ENCODE assay signal across 15 cellular contexts in genomic region chr10:55449981-55450380, GRCh38.
DNase-seq lines count a peak whose midpoint lies in the region; TF ChIP-seq lines count a peak whose summit lies in the region.
"Had no signal": no experiment of that assay in that cellular context is flagged by ENCODE, and none has a peak within 500 bp of the region (broad histone marks: within the 10 kb centered on the region; RNA-seq: fewer than 3 reads in every experiment).

No MANE protein-coding gene starts in this region.

- no peaks in the 10 kb centered on the region for H3K4me1 ChIP-seq in smooth muscle cell (ENCODE audit: low read depth)
- H3K4me1 ChIP-seq in effector memory CD4-positive, alpha-beta T cell (ENCODE audit: control insufficient read depth, insufficient read depth, low read length, poor library complexity, severe bottlenecking), result no peaks in the 10 kb centered on the region
- H3K4me1 ChIP-seq: A549 had no signal

- no peak overlapping the region for H2AFZ ChIP-seq in smooth muscle cell (ENCODE audit: low read depth)

- no peaks in the 10 kb centered on the region for H3F3A ChIP-seq in smooth muscle cell (ENCODE audit: low read depth)

- no peak overlapping the region for H3K9ac ChIP-seq in smooth muscle cell (ENCODE audit: low read depth)

- H3K27me3 ChIP-seq in smooth muscle cell (ENCODE audit: low read depth), result no peaks in the 10 kb centered on the region
- H3K27me3 ChIP-seq in effector memory CD4-positive, alpha-beta T cell (replicated peaks; ENCODE audit: control insufficient read depth, insufficient read depth, low read length, poor library complexity, severe bottlenecking), result no peaks in the 10 kb centered on the region

- H3K27ac ChIP-seq in smooth muscle cell (ENCODE audit: low read depth), result peak overlapping the region; percentile 36
- H3K27ac ChIP-seq in effector memory CD4-positive, alpha-beta T cell (ENCODE audit: insufficient read depth, low read length, poor library complexity, severe bottlenecking), result no peak overlapping the region
- H3K27ac ChIP-seq: A549, SK-N-MC had no signal

- DNase-seq in NCI-H82 (lab: John Stamatoyannopoulos, UW) (peak; percentile 49), NCI-H82 treated with DMSO at 0.1 percent for 48 hours (lab: John Stamatoyannopoulos, UW; ENCODE audit: unreplicated experiment) (no peak), LNCaP clone FGC (ENCODE audit: low read depth) (peak; percentile 7), NCI-H748 treated with DMSO at 0.1 percent for 48 hours (lab: John Stamatoyannopoulos, UW) (peak; percentile 30), smooth muscle cell (lab: John Stamatoyannopoulos, UW; ENCODE audit: unreplicated experiment) (no peak), T1000 (lab: John Stamatoyannopoulos, UW) (no peak)
- DNase-seq in effector memory CD4-positive, alpha-beta T cell, result no peak
- DNase-seq: C1 segment of cervical spinal cord, GOT3, KG1, NCI-H1694, NCI-H2171, NCI-H446 had no signal

- H3K79me2 ChIP-seq in smooth muscle cell (ENCODE audit: low read depth), result no peaks in the 10 kb centered on the region

- H3K4me3 ChIP-seq in LNCaP clone FGC (ENCODE audit: low read depth, low read length) (no peak overlapping the region), smooth muscle cell (no peak overlapping the region)
- H3K4me3 ChIP-seq in effector memory CD4-positive, alpha-beta T cell (ENCODE audit: insufficient read depth, low read depth, low read length, poor library complexity, severe bottlenecking), result no peak overlapping the region
- H3K4me3 ChIP-seq: A549, SK-N-MC had no signal

- TF ChIP-seq CTCF in LNCaP clone FGC (IDR thresholded peaks at IDR 0.05; ENCODE audit: control insufficient read depth, extremely low read depth, insufficient read depth) (no peak), smooth muscle cell (IDR thresholded peaks at IDR 0.05; ENCODE audit: borderline replicate concordance, insufficient read depth, poor library complexity, severe bottlenecking) (no peak)

- no peaks in the 10 kb centered on the region for H3K36me3 ChIP-seq in smooth muscle cell (ENCODE audit: low read depth)
- H3K36me3 ChIP-seq in effector memory CD4-positive, alpha-beta T cell (ENCODE audit: control insufficient read depth, insufficient read depth, low read length), result no peaks in the 10 kb centered on the region

- 66% methylated on average over 2 of the region's 2 CpGs for WGBS in smooth muscle cell (ENCODE audit: low lambda C conversion rate)

- H3K4me2 ChIP-seq in smooth muscle cell, result no peak overlapping the region
- H3K4me2 ChIP-seq: A549 had no signal

- H3K9me3 ChIP-seq in smooth muscle cell (replicated peaks; ENCODE audit: low read depth), result no peaks in the 10 kb centered on the region
- H3K9me3 ChIP-seq in effector memory CD4-positive, alpha-beta T cell (ENCODE audit: control insufficient read depth, low read length), result no peaks in the 10 kb centered on the region
- H3K9me3 ChIP-seq: A549 had no signal

- H4K20me1 ChIP-seq in smooth muscle cell (ENCODE audit: low read depth), result no peaks in the 10 kb centered on the region

Comparison
In these comparisons a context has a peak if more than half of its experiments do, and no peak if none do; other contexts are left out.
1. DNase-seq: peak in NCI-H82 (single experiment), LNCaP clone FGC (single experiment) and NCI-H748 treated with DMSO at 0.1 percent for 48 hours (single experiment); none in NCI-H82 treated with DMSO at 0.1 percent for 48 hours (single experiment), smooth muscle cell (single experiment), T1000 (single experiment) and effector memory CD4-positive, alpha-beta T cell (0 of 3).